In the genomic region with DNA sequence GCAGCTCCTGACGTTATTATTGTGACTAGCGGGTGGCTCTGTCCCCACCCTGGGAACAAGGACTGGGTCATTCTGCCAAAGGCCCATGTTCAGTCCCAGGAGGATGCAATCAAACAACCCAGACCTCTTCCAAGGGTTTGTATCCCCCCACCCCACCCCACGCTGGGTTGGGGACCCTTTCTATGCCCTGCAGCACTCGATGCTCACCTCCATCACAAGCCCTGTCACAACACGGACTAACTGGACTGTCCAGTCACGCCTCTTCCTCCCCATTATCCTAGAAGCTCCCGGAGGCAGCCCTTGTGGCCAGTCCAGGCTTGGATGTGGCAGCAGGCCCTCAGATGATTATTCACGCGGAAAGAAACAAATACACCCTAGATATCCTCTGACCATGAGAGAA, we compare ENCODE assay signal across 29 cellular contexts. TPM values are rescaled to one million over a fixed set of nuclear protein-coding genes. Genes with fewer than 3 reads are reported as not detected.
DNase-seq lines count a peak whose midpoint lies in the region; ATAC-seq and TF ChIP-seq lines count a peak whose summit lies in the region.
"Had no signal": no experiment of that assay in that cellular context is flagged by ENCODE, and none has a peak within 500 bp of the region (broad histone marks: within the 10 kb centered on the region; RNA-seq: fewer than 3 reads in every experiment).

No MANE protein-coding gene starts in this region.

- no peak overlapping the region for H2BK15ac ChIP-seq in mesenchymal stem cell (ENCODE audit: low read depth, poor library complexity, severe bottlenecking)

- H4K8ac ChIP-seq in mesenchymal stem cell (ENCODE audit: low read length), result no peak overlapping the region

- H3K4me3 Mint-ChIP-seq in nephron (peak overlapping the region; percentile 22 to 57 (median 42)), type B pancreatic cell (peak overlapping the region; percentile 87)
- H3K4me3 Mint-ChIP-seq in activated CD8-positive, alpha-beta memory T cell treated with anti-CD3 and anti-CD28 coated beads, Interleukin-2, amount 10 ng/mL, durations not matched to agents 7 days and 5 days, result no peak overlapping the region
- H3K4me3 Mint-ChIP-seq: central memory CD8-positive, alpha-beta T cell; neural progenitor cell; stimulated activated memory B cell treated with anti-CD40 and anti-IgM and Interleukin-4, amounts not matched to agents 10 μg/mL and 1 μg/mL and 100 μg/mL, for 72 hours; T-helper 1 cell treated with Interleukin-12 subunit alpha and Interleukin-12 subunit beta and Interleukin-4 antibody, amounts not matched to agents 30 μg/mL and 1 μg/mL, for 36 hours had no signal

- peak; percentile 16 for DNase-seq in NCI-H510A treated with DMSO at 0.1 percent for 48 hours (lab: John Stamatoyannopoulos, UW)
- no peak for DNase-seq in NCI-H510A (lab: John Stamatoyannopoulos, UW)
- DNase-seq in ecto neural progenitor cell (ENCODE audit: low spot score), result peak; percentile 47
- DNase-seq in type B pancreatic cell (ENCODE audit: extremely low spot score, unreplicated experiment), result no peak
- no peak for DNase-seq in mesenchymal stem cell
- DNase-seq in activated CD8-positive, alpha-beta memory T cell treated with anti-CD3 and anti-CD28 coated beads, Interleukin-2, amount 10 ng/mL, durations not matched to agents 7 days and 5 days, result no peak
- no peak for DNase-seq in SHP77 (lab: John Stamatoyannopoulos, UW)
- DNase-seq: 8988T; activated CD4-positive, alpha-beta T cell treated with anti-CD3 and anti-CD28 coated beads for 4 hours; activated CD8-positive, alpha-beta memory T cell treated with anti-CD3 and anti-CD28 coated beads for 24 hours; activated naive CD4-positive, alpha-beta T cell treated with Interleukin-2 at 50 U/mL for 16 hours; activated T-cell treated with anti-CD3 and anti-CD28 coated beads, Interleukin-2, amount 50 U/mL, for 1 hour; Calu3; EL; gastrocnemius medialis; lower lobe of right lung; NCI-H1092 treated with DMSO at 0.1 percent for 48 hours; NCI-H187; NCI-H2171; NCI-H526; stimulated activated CD4-positive, alpha-beta T cell treated with anti-CD3 and anti-CD28 coated beads, Interleukin-4, amount 100 ng/mL, for 4 hours; uterus had no signal

- H3K23ac ChIP-seq in mesenchymal stem cell (ENCODE audit: low read length in 2 of 2), result no peak overlapping the region

- H3K4me2 ChIP-seq in mesenchymal stem cell (ENCODE audit: low read length, poor library complexity, severe bottlenecking), result no peak overlapping the region

- no peaks in the 10 kb centered on the region for H3K9me3 Mint-ChIP-seq in nephron
- H3K9me3 Mint-ChIP-seq in type B pancreatic cell, result no peaks in the 10 kb centered on the region
- H3K9me3 Mint-ChIP-seq in activated CD8-positive, alpha-beta memory T cell treated with anti-CD3 and anti-CD28 coated beads, Interleukin-2, amount 10 ng/mL, durations not matched to agents 7 days and 5 days (ENCODE audit: low read depth), result no peaks in the 10 kb centered on the region
- H3K9me3 Mint-ChIP-seq: central memory CD8-positive, alpha-beta T cell; stimulated activated memory B cell treated with anti-CD40 and anti-IgM and Interleukin-4, amounts not matched to agents 10 μg/mL and 1 μg/mL and 100 μg/mL, for 72 hours; T-helper 1 cell treated with Interleukin-12 subunit alpha and Interleukin-12 subunit beta and Interleukin-4 antibody, amounts not matched to agents 30 μg/mL and 1 μg/mL, for 36 hours had no signal

- no peak overlapping the region for H3K14ac ChIP-seq in mesenchymal stem cell (ENCODE audit: low read length in 2 of 2)

- CTCF ChIA-PET in activated CD8-positive, alpha-beta memory T cell treated with anti-CD3 and anti-CD28 coated beads, Interleukin-2, amount 10 ng/mL, durations not matched to agents 7 days and 5 days (lab: Charles Lee), result no interaction called here

- H2BK120ac ChIP-seq in mesenchymal stem cell (ENCODE audit: low read depth, low read length), result no peak overlapping the region

- H3K4me1 Mint-ChIP-seq in nephron (peaks cover 26% of the 10 kb centered on the region), type B pancreatic cell (ENCODE audit: unreplicated experiment) (peaks cover 52% of the 10 kb centered on the region)
- H3K4me1 Mint-ChIP-seq in activated CD8-positive, alpha-beta memory T cell treated with anti-CD3 and anti-CD28 coated beads, Interleukin-2, amount 10 ng/mL, durations not matched to agents 7 days and 5 days, result no peaks in the 10 kb centered on the region
- H3K4me1 Mint-ChIP-seq: central memory CD8-positive, alpha-beta T cell had no signal

- H2AFZ ChIP-seq in mesenchymal stem cell (ENCODE audit: low read depth, low read length), result no peak overlapping the region
- H2AFZ ChIP-seq: neural progenitor cell had no signal

- no peaks in the 10 kb centered on the region for H3K9me3 ChIP-seq in mesenchymal stem cell (ENCODE audit: control insufficient read depth, low read length)
- H3K9me3 ChIP-seq: gastrocnemius medialis, lower lobe of right lung, SJSA1, uterus had no signal

- H3K79me1 ChIP-seq in mesenchymal stem cell (replicated peaks; ENCODE audit: low read length, poor library complexity, severe bottlenecking), result peaks cover 37% of the 10 kb centered on the region

- H3K27ac ChIP-seq in mesenchymal stem cell (ENCODE audit: low read length, poor library complexity, severe bottlenecking), result no peak overlapping the region
- H3K27ac ChIP-seq: gastrocnemius medialis, lower lobe of right lung, neural progenitor cell, SJSA1, uterus had no signal

- H3K4ac ChIP-seq in mesenchymal stem cell (ENCODE audit: low read depth in 1 of 2, low read length in 2 of 2), result no peak overlapping the region

- H3K9ac ChIP-seq in mesenchymal stem cell (ENCODE audit: low read length), result no peak overlapping the region
- H3K9ac ChIP-seq: neural progenitor cell had no signal

- no peak overlapping the region for H2BK5ac ChIP-seq in mesenchymal stem cell (ENCODE audit: low read depth, low read length, poor library complexity, severe bottlenecking)

- no peak overlapping the region for H4K91ac ChIP-seq in mesenchymal stem cell (ENCODE audit: low read length)

- H3K36me3 ChIP-seq in mesenchymal stem cell (ENCODE audit: control insufficient read depth in 1 of 2, insufficient read depth in 2 of 2, low read depth in 1 of 2, low read length in 2 of 2), result peaks cover 0 to 2% of the 10 kb centered on the region in 2 experiments
- H3K36me3 ChIP-seq: gastrocnemius medialis, lower lobe of right lung, neural progenitor cell, SJSA1, uterus had no signal

- H3K27ac Mint-ChIP-seq in nephron, result peak overlapping the region in 1 of 3 experiments; percentile 60
- peak overlapping the region; percentile 83 for H3K27ac Mint-ChIP-seq in type B pancreatic cell
- no peak overlapping the region for H3K27ac Mint-ChIP-seq in activated CD8-positive, alpha-beta memory T cell treated with anti-CD3 and anti-CD28 coated beads, Interleukin-2, amount 10 ng/mL, durations not matched to agents 7 days and 5 days
- H3K27ac Mint-ChIP-seq: neural progenitor cell; stimulated activated memory B cell treated with anti-CD40 and anti-IgM and Interleukin-4, amounts not matched to agents 10 μg/mL and 1 μg/mL and 100 μg/mL, for 72 hours; T-helper 1 cell treated with Interleukin-12 subunit alpha and Interleukin-12 subunit beta and Interleukin-4 antibody, amounts not matched to agents 30 μg/mL and 1 μg/mL, for 36 hours had no signal

- H3K4me1 ChIP-seq in mesenchymal stem cell (ENCODE audit: control insufficient read depth, insufficient read depth, low read depth, low read length), result peaks cover 23% of the 10 kb centered on the region

- H3K4me3 ChIP-seq in mesenchymal stem cell (ENCODE audit: insufficient read depth in 1 of 2, low read depth in 1 of 2, low read length in 2 of 2), result no peak overlapping the region
- H3K4me3 ChIP-seq: gastrocnemius medialis, lower lobe of right lung, neural progenitor cell, SJSA1, uterus had no signal

- H2AK5ac ChIP-seq in mesenchymal stem cell (ENCODE audit: low read length, severe bottlenecking), result no peak overlapping the region

- H2BK12ac ChIP-seq in mesenchymal stem cell (ENCODE audit: low read length in 2 of 2), result no peak overlapping the region

- whole genome bisulfite sequencing in mesenchymal stem cell, result 86% methylated on average over 7 of the region's 9 CpGs

- no peak overlapping the region for H3K18ac ChIP-seq in mesenchymal stem cell (ENCODE audit: low read depth in 1 of 2, low read length in 2 of 2)

- ATAC-seq in activated CD8-positive, alpha-beta memory T cell treated with anti-CD3 and anti-CD28 coated beads, Interleukin-2, amount 10 ng/mL, durations not matched to agents 7 days and 5 days, result no peak
- ATAC-seq: gastrocnemius medialis; lower lobe of right lung; stimulated activated memory B cell treated with anti-CD40 and anti-IgM and Interleukin-4, amounts not matched to agents 10 μg/mL and 1 μg/mL and 100 μg/mL, for 72 hours had no signal

- TF ChIP-seq CTCF in nephron (IDR thresholded peaks at IDR 0.05; ENCODE audit: unreplicated experiment in 3 of 3) (no peak), type B pancreatic cell (conservative IDR thresholded peaks at IDR 0.05) (no peak)

- H3K36me3 Mint-ChIP-seq in nephron (ENCODE audit: low read depth) (peaks cover 3% of the 10 kb centered on the region), type B pancreatic cell (peaks cover 4% of the 10 kb centered on the region)
- H3K36me3 Mint-ChIP-seq in activated CD8-positive, alpha-beta memory T cell treated with anti-CD3 and anti-CD28 coated beads, Interleukin-2, amount 10 ng/mL, durations not matched to agents 7 days and 5 days, result no peaks in the 10 kb centered on the region
- H3K36me3 Mint-ChIP-seq: neural progenitor cell; stimulated activated memory B cell treated with anti-CD40 and anti-IgM and Interleukin-4, amounts not matched to agents 10 μg/mL and 1 μg/mL and 100 μg/mL, for 72 hours had no signal

- H3K27me3 Mint-ChIP-seq in nephron (ENCODE audit: low read depth) (peaks cover 76% of the 10 kb centered on the region), type B pancreatic cell (peaks cover 24% of the 10 kb centered on the region)
- peaks cover 34% of the 10 kb centered on the region for H3K27me3 Mint-ChIP-seq in activated CD8-positive, alpha-beta memory T cell treated with anti-CD3 and anti-CD28 coated beads, Interleukin-2, amount 10 ng/mL, durations not matched to agents 7 days and 5 days

- peaks cover 7 to 8% of the 10 kb centered on the region in 2 experiments for H3K27me3 ChIP-seq in mesenchymal stem cell (ENCODE audit: control insufficient read depth in 1 of 2, insufficient read depth in 1 of 2, low read length in 2 of 2)
- H3K27me3 ChIP-seq: SJSA1 had no signal

RNA-seq across cellular contexts. Expression of a gene that starts 3.7 kb away (rescaled TPM):
- 25.9 and 49.4 TPM in 2 replicates for total RNA-seq in type B pancreatic cell (ENCODE audit: low replicate concordance)
- 30.3 TPM for polyA plus RNA-seq in mesenchymal stem cell (2013, experiment 1 of 2)
- polyA plus RNA-seq in mesenchymal stem cell (2013, experiment 2 of 2), result 30.2 TPM
- total RNA-seq in activated CD8-positive, alpha-beta memory T cell treated with anti-CD3 and anti-CD28 coated beads, Interleukin-2, amount 10 ng/mL, durations not matched to agents 7 days and 5 days, result not detected
- total RNA-seq: H4 had no signal

Comparison
In these comparisons a context has a peak if more than half of its experiments do, and no peak if none do; other contexts are left out.
1. DNase-seq: peak in NCI-H510A treated with DMSO at 0.1 percent for 48 hours (single experiment) and ecto neural progenitor cell (single experiment); none in NCI-H510A (single experiment), type B pancreatic cell (single experiment), mesenchymal stem cell (single experiment), activated CD8-positive, alpha-beta memory T cell treated with anti-CD3 and anti-CD28 coated beads, Interleukin-2, amount 10 ng/mL, durations not matched to agents 7 days and 5 days (single experiment) and SHP77 (0 of 2).
2. RNA of a gene that starts 3.7 kb away (total RNA-seq): 25.9 to 49.4 TPM in type B pancreatic cell; not detected in activated CD8-positive, alpha-beta memory T cell treated with anti-CD3 and anti-CD28 coated beads, Interleukin-2, amount 10 ng/mL, durations not matched to agents 7 days and 5 days; every median in the first group is over 10 times any median in the second.